ENCODE assay signal across 1 cellular context in the genomic region with DNA sequence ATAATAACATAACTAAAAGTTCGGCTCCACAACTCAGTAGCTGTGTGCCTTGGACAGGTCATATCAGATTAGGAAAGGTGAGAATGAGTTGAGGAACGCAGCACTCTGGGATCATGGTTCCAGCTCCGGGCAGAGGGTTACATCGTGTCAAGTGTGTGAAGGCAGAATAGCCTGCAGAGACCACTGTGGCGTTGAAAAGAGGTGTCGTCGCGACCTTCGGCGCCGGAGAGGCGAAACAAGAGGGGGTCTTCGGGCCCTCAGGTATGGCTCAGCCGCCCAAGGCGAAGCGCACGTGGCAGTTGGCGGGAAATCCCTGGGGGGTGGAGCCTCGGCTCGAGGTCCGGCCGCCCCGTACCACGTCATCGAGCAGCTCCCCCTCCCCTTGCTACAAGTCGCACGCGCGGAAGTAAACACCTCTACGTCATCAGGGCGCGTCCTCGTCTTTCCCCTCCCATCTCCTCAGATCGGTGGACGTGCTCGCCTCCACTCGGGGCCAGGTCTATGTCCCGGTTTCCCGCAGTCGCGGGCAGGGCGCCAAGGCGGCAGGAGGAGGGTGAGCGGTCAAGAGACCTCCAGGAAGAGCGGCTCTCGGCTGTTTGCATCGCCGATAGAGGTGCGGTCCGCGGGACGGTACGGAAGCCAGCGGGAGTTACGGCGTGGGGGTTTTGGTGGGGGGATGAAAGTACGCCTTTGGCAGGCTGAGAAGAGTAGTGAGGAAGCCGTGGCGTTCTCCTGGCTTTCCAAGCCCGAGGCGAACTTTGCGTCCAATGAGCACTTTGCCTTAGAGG.
A peak's percentile ranks its signal among the peaks of the same experiment; 100 is the strongest.
TF ChIP-seq lines count a peak whose summit lies in the region.

A gene with protein sequence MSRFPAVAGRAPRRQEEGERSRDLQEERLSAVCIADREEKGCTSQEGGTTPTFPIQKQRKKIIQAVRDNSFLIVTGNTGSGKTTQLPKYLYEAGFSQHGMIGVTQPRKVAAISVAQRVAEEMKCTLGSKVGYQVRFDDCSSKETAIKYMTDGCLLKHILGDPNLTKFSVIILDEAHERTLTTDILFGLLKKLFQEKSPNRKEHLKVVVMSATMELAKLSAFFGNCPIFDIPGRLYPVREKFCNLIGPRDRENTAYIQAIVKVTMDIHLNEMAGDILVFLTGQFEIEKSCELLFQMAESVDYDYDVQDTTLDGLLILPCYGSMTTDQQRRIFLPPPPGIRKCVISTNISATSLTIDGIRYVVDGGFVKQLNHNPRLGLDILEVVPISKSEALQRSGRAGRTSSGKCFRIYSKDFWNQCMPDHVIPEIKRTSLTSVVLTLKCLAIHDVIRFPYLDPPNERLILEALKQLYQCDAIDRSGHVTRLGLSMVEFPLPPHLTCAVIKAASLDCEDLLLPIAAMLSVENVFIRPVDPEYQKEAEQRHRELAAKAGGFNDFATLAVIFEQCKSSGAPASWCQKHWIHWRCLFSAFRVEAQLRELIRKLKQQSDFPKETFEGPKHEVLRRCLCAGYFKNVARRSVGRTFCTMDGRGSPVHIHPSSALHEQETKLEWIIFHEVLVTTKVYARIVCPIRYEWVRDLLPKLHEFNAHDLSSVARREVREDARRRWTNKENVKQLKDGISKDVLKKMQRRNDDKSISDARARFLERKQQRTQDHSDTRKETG (plus strand): TSS at position 440 of the 788 bp plus-strand sequence. CDS start 62 bp downstream, at position 502.

TF ChIP-seq in HEK293, 187 proteins besides CTCF, POLR2A, EP300 and RAD21 (continued from another document and continues in another):
- TF ChIP-seq, protein P1, sequence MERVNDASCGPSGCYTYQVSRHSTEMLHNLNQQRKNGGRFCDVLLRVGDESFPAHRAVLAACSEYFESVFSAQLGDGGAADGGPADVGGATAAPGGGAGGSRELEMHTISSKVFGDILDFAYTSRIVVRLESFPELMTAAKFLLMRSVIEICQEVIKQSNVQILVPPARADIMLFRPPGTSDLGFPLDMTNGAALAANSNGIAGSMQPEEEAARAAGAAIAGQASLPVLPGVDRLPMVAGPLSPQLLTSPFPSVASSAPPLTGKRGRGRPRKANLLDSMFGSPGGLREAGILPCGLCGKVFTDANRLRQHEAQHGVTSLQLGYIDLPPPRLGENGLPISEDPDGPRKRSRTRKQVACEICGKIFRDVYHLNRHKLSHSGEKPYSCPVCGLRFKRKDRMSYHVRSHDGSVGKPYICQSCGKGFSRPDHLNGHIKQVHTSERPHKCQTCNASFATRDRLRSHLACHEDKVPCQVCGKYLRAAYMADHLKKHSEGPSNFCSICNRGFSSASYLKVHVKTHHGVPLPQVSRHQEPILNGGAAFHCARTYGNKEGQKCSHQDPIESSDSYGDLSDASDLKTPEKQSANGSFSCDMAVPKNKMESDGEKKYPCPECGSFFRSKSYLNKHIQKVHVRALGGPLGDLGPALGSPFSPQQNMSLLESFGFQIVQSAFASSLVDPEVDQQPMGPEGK (tag by site-specific recombination; IDR thresholded peaks at IDR 0.05), result peak; percentile 85
- TF ChIP-seq YY1 (tag by site-specific recombination; IDR thresholded peaks at IDR 0.05) (peak; percentile 83), MYNN (tag by site-specific recombination; IDR thresholded peaks at IDR 0.05; ENCODE audit: borderline replicate concordance) (no peak), OVOL3 (tag by site-specific recombination; IDR thresholded peaks at IDR 0.05) (peak; percentile 81), PRDM1 (tag by site-specific recombination; IDR thresholded peaks at IDR 0.05) (no peak), ZNF433 (tag by site-specific recombination; IDR thresholded peaks at IDR 0.05; ENCODE audit: low read depth) (no peak), ZNF629 (tag by site-specific recombination; IDR thresholded peaks at IDR 0.05) (peak; percentile 99), ZBTB7A (tag by site-specific recombination; IDR thresholded peaks at IDR 0.05; ENCODE audit: low read depth) (peak; percentile 70; the same call in 1 of the 2 replicates), ZNF214 (tag by site-specific recombination; IDR thresholded peaks at IDR 0.05; ENCODE audit: borderline replicate concordance) (no peak), ZNF350 (tag by site-specific recombination; IDR thresholded peaks at IDR 0.05) (peak; percentile 78), ZNF354C (tag by site-specific recombination; IDR thresholded peaks at IDR 0.05; ENCODE audit: borderline replicate concordance, low read depth) (no peak), GFI1B (tag by site-specific recombination; IDR thresholded peaks at IDR 0.05) (no peak), ZBTB17 (tag by site-specific recombination; IDR thresholded peaks at IDR 0.05) (peak; percentile 98), ZNF658 (tag by site-specific recombination; IDR thresholded peaks at IDR 0.05) (no peak), ZFP41 (tag by site-specific recombination; IDR thresholded peaks at IDR 0.05; ENCODE audit: borderline replicate concordance) (no peak), HOXA7 (CRISPR knock-in tag; IDR thresholded peaks at IDR 0.05; ENCODE audit: borderline replicate concordance) (peak; percentile 50; the same call in 1 of the 2 replicates), HOXC10 (CRISPR knock-in tag; IDR thresholded peaks at IDR 0.05) (no peak), KLF1 (tag by site-specific recombination; IDR thresholded peaks at IDR 0.05) (peak; percentile 76), ZNF701 (tag by site-specific recombination; IDR thresholded peaks at IDR 0.05) (no peak), ZNF596 (tag by site-specific recombination; IDR thresholded peaks at IDR 0.05) (0 out of 2 replicates have a peak, but pooled peaks have one; percentile 50), ZNF23 (tag by site-specific recombination; IDR thresholded peaks at IDR 0.05; ENCODE audit: borderline replicate concordance) (no peak), ZNF549 (tag by site-specific recombination; IDR thresholded peaks at IDR 0.05) (no peak), ZNF211 (tag by site-specific recombination; IDR thresholded peaks at IDR 0.05; ENCODE audit: low read depth) (no peak; the same call in 1 of the 2 replicates), SCRT2 (tag by site-specific recombination; IDR thresholded peaks at IDR 0.05) (peak; percentile 83), BCL11A (tag by site-specific recombination; IDR thresholded peaks at IDR 0.05; ENCODE audit: low read depth) (no peak), ZBTB20 (tag by site-specific recombination; IDR thresholded peaks at IDR 0.05) (no peak; the same call in 1 of the 2 replicates), ZNF585B (tag by site-specific recombination; IDR thresholded peaks at IDR 0.05) (no peak), ZNF248 (tag by site-specific recombination; IDR thresholded peaks at IDR 0.05) (peak; percentile 82; the same call in 1 of the 2 replicates), ZNF600 (tag by site-specific recombination; IDR thresholded peaks at IDR 0.05) (0 out of 2 replicates have a peak, but pooled peaks have one; percentile 43), ZNF175 (tag by site-specific recombination; IDR thresholded peaks at IDR 0.05) (no peak), ZNF202 (tag by site-specific recombination; IDR thresholded peaks at IDR 0.05; ENCODE audit: borderline replicate concordance) (no peak), ZNF426 (tag by site-specific recombination; IDR thresholded peaks at IDR 0.05) (no peak), ZNF560 (tag by site-specific recombination; IDR thresholded peaks at IDR 0.05; ENCODE audit: borderline replicate concordance) (no peak), ZNF416 (tag by site-specific recombination; IDR thresholded peaks at IDR 0.05) (peak; percentile 70; the same call in 1 of the 2 replicates), GLI2 (tag by site-specific recombination; IDR thresholded peaks at IDR 0.05; ENCODE audit: borderline replicate concordance, low read depth) (no peak), ZNF830 (tag by site-specific recombination; IDR thresholded peaks at IDR 0.05; ENCODE audit: low read depth) (no peak), ZNF174 (tag by site-specific recombination; IDR thresholded peaks at IDR 0.05) (peak; percentile 95)
- TF ChIP-seq, protein P2, sequence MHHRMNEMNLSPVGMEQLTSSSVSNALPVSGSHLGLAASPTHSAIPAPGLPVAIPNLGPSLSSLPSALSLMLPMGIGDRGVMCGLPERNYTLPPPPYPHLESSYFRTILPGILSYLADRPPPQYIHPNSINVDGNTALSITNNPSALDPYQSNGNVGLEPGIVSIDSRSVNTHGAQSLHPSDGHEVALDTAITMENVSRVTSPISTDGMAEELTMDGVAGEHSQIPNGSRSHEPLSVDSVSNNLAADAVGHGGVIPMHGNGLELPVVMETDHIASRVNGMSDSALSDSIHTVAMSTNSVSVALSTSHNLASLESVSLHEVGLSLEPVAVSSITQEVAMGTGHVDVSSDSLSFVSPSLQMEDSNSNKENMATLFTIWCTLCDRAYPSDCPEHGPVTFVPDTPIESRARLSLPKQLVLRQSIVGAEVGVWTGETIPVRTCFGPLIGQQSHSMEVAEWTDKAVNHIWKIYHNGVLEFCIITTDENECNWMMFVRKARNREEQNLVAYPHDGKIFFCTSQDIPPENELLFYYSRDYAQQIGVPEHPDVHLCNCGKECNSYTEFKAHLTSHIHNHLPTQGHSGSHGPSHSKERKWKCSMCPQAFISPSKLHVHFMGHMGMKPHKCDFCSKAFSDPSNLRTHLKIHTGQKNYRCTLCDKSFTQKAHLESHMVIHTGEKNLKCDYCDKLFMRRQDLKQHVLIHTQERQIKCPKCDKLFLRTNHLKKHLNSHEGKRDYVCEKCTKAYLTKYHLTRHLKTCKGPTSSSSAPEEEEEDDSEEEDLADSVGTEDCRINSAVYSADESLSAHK (tag by site-specific recombination; IDR thresholded peaks at IDR 0.05), result peak; percentile 59
- TF ChIP-seq, protein P3, sequence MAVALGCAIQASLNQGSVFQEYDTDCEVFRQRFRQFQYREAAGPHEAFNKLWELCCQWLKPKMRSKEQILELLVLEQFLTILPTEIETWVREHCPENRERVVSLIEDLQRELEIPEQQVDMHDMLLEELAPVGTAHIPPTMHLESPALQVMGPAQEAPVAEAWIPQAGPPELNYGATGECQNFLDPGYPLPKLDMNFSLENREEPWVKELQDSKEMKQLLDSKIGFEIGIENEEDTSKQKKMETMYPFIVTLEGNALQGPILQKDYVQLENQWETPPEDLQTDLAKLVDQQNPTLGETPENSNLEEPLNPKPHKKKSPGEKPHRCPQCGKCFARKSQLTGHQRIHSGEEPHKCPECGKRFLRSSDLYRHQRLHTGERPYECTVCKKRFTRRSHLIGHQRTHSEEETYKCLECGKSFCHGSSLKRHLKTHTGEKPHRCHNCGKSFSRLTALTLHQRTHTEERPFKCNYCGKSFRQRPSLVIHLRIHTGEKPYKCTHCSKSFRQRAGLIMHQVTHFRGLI (tag by site-specific recombination; IDR thresholded peaks at IDR 0.05), result peak; percentile 46; the same call in 1 of the 2 replicates
- TF ChIP-seq, protein P4, sequence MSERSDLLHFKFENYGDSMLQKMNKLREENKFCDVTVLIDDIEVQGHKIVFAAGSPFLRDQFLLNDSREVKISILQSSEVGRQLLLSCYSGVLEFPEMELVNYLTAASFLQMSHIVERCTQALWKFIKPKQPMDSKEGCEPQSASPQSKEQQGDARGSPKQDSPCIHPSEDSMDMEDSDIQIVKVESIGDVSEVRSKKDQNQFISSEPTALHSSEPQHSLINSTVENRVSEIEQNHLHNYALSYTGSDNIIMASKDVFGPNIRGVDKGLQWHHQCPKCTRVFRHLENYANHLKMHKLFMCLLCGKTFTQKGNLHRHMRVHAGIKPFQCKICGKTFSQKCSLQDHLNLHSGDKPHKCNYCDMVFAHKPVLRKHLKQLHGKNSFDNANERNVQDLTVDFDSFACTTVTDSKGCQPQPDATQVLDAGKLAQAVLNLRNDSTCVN (tag by site-specific recombination; optimal IDR thresholded peaks at IDR 0.05), result peak; percentile 96
- TF ChIP-seq, protein P5, sequence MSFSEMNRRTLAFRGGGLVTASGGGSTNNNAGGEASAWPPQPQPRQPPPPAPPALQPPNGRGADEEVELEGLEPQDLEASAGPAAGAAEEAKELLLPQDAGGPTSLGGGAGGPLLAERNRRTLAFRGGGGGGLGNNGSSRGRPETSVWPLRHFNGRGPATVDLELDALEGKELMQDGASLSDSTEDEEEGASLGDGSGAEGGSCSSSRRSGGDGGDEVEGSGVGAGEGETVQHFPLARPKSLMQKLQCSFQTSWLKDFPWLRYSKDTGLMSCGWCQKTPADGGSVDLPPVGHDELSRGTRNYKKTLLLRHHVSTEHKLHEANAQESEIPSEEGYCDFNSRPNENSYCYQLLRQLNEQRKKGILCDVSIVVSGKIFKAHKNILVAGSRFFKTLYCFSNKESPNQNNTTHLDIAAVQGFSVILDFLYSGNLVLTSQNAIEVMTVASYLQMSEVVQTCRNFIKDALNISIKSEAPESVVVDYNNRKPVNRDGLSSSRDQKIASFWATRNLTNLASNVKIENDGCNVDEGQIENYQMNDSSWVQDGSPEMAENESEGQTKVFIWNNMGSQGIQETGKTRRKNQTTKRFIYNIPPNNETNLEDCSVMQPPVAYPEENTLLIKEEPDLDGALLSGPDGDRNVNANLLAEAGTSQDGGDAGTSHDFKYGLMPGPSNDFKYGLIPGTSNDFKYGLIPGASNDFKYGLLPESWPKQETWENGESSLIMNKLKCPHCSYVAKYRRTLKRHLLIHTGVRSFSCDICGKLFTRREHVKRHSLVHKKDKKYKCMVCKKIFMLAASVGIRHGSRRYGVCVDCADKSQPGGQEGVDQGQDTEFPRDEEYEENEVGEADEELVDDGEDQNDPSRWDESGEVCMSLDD (tag by site-specific recombination; IDR thresholded peaks at IDR 0.05), result peak; percentile 91
- TF ChIP-seq, protein P6, sequence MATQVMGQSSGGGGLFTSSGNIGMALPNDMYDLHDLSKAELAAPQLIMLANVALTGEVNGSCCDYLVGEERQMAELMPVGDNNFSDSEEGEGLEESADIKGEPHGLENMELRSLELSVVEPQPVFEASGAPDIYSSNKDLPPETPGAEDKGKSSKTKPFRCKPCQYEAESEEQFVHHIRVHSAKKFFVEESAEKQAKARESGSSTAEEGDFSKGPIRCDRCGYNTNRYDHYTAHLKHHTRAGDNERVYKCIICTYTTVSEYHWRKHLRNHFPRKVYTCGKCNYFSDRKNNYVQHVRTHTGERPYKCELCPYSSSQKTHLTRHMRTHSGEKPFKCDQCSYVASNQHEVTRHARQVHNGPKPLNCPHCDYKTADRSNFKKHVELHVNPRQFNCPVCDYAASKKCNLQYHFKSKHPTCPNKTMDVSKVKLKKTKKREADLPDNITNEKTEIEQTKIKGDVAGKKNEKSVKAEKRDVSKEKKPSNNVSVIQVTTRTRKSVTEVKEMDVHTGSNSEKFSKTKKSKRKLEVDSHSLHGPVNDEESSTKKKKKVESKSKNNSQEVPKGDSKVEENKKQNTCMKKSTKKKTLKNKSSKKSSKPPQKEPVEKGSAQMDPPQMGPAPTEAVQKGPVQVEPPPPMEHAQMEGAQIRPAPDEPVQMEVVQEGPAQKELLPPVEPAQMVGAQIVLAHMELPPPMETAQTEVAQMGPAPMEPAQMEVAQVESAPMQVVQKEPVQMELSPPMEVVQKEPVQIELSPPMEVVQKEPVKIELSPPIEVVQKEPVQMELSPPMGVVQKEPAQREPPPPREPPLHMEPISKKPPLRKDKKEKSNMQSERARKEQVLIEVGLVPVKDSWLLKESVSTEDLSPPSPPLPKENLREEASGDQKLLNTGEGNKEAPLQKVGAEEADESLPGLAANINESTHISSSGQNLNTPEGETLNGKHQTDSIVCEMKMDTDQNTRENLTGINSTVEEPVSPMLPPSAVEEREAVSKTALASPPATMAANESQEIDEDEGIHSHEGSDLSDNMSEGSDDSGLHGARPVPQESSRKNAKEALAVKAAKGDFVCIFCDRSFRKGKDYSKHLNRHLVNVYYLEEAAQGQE (tag by site-specific recombination; IDR thresholded peaks at IDR 0.05), result peak; percentile 36; the same call in 1 of the 2 replicates
